Comparison of ENCODE assay signal across 2 cellular contexts in the genomic region with DNA sequence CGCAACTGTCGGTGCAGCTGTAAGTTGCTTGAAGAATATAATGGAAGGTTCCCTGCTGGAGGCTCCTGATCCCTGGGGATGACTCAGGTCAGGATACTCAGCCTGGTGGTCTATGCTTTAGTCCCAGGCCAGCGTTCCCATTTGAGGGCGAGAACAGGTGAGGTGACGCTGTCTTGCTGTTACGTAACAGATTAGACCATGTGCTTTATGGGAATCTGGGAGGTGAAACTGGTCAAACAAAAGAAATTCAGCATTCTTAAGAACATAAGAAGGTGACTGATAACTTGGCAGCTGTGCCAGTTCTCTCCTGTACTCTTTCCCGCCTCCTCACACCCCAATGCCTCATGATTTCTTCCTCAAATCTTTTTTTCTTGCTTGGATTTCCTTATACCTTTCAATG.
TF ChIP-seq lines count a peak whose summit lies in the region.

A gene with protein sequence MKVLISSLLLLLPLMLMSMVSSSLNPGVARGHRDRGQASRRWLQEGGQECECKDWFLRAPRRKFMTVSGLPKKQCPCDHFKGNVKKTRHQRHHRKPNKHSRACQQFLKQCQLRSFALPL (minus strand): TSS at position 114 of the 400 bp plus-strand sequence. CDS start 114 bp downstream, outside the sequence.

TF ChIP-seq in K562, 482 proteins besides CTCF, POLR2A, EP300 and RAD21:
- TF ChIP-seq CAMTA2 (CRISPR knock-in tag; conservative IDR thresholded peaks at IDR 0.05) = no peak
- no peak for TF ChIP-seq PHB (CRISPR knock-in tag; IDR thresholded peaks at IDR 0.05)
- no peak for TF ChIP-seq FOXA3 (CRISPR knock-in tag; conservative IDR thresholded peaks at IDR 0.05 in 1 of 2, IDR thresholded peaks at IDR 0.05 in 1 of 2)
- TF ChIP-seq RNF2 (IDR thresholded peaks at IDR 0.05) = no peak

TF ChIP-seq in liver, 16 proteins besides CTCF, POLR2A, EP300 and RAD21:
- TF ChIP-seq, protein P1, sequence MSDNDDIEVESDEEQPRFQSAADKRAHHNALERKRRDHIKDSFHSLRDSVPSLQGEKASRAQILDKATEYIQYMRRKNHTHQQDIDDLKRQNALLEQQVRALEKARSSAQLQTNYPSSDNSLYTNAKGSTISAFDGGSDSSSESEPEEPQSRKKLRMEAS (IDR thresholded peaks at IDR 0.05) = no peak
